8 cellular contexts compared by ENCODE assay signal in genomic region chr22:33853200-33854097, GRCh38.
DNase-seq lines count a peak whose midpoint lies in the region; ATAC-seq lines count a peak whose summit lies in the region.

No MANE protein-coding gene starts in this region.

- peaks cover 10% of the 10 kb centered on the region for H3K9me3 Mint-ChIP-seq in activated naive CD4-positive, alpha-beta T cell treated with anti-CD3 and anti-CD28 coated beads, Interleukin-2, amount 10 ng/mL, durations not matched to agents 7 days and 5 days
- H3K9me3 Mint-ChIP-seq in immature natural killer cell: peaks cover 0 to 2% (median 0%) of the 10 kb centered on the region in 6 donors

- peak overlapping the region in 14 of 21 experiments; percentile 34 to 77 (median 63) for H3K27ac ChIP-seq in skin epidermis

- ATAC-seq in HG02798 (IDR thresholded peaks at IDR 0.05; ENCODE audit: poor library complexity, unreplicated experiment): peak; percentile 88
- no peak for ATAC-seq in HG02970 (IDR thresholded peaks at IDR 0.05; ENCODE audit: low FRiP score, unreplicated experiment)

- no peaks in the 10 kb centered on the region for H3K27me3 Mint-ChIP-seq in activated naive CD4-positive, alpha-beta T cell treated with anti-CD3 and anti-CD28 coated beads, Interleukin-2, amount 10 ng/mL, durations not matched to agents 7 days and 5 days
- H3K27me3 Mint-ChIP-seq in immature natural killer cell (ENCODE audit: low read depth in 3 of 3): peaks cover 1 to 3% (median 2%) of the 10 kb centered on the region in 3 donors

- in situ Hi-C loops in T47D (cut with HindIII; ENCODE audit: low pct_unique_long_range_greater_than_20kb, low sequenced_read_pairs): no loop called here

- H3K36me3 Mint-ChIP-seq in activated naive CD4-positive, alpha-beta T cell treated with anti-CD3 and anti-CD28 coated beads, Interleukin-2, amount 10 ng/mL, durations not matched to agents 7 days and 5 days: no peaks in the 10 kb centered on the region
- no peaks in the 10 kb centered on the region for H3K36me3 Mint-ChIP-seq in immature natural killer cell

- H3K27ac Mint-ChIP-seq in activated naive CD4-positive, alpha-beta T cell treated with anti-CD3 and anti-CD28 coated beads, Interleukin-2, amount 10 ng/mL, durations not matched to agents 7 days and 5 days: peak overlapping the region; percentile 71
- H3K27ac Mint-ChIP-seq in immature natural killer cell: peak overlapping the region; percentile 72 to 92 (median 88)

- CTCF ChIA-PET in activated naive CD4-positive, alpha-beta T cell treated with anti-CD3 and anti-CD28 coated beads, Interleukin-2, amount 10 ng/mL, durations not matched to agents 7 days and 5 days (lab: Charles Lee): no interaction called here

- DNase-seq in activated naive CD4-positive, alpha-beta T cell treated with anti-CD3 and anti-CD28 coated beads, Interleukin-2, amount 10 ng/mL, durations not matched to agents 7 days and 5 days: no peak
- no peak for DNase-seq in activated naive CD4-positive, alpha-beta T cell (lab: John Stamatoyannopoulos, UW)
- DNase-seq in NCI-H226 (peak; percentile 42), T47D (ENCODE audit: low read depth in 1 of 2, low spot score in 1 of 2) (peak; percentile 43 to 80), immature natural killer cell (peak; percentile 13 to 40 (median 27))

- H3K4me3 Mint-ChIP-seq in activated naive CD4-positive, alpha-beta T cell treated with anti-CD3 and anti-CD28 coated beads, Interleukin-2, amount 10 ng/mL, durations not matched to agents 7 days and 5 days: peak overlapping the region; percentile 57
- H3K4me3 Mint-ChIP-seq in immature natural killer cell: peak overlapping the region; percentile 85 to 92 (median 88)

- peaks cover 9% of the 10 kb centered on the region for H3K4me1 Mint-ChIP-seq in activated naive CD4-positive, alpha-beta T cell treated with anti-CD3 and anti-CD28 coated beads, Interleukin-2, amount 10 ng/mL, durations not matched to agents 7 days and 5 days
- H3K4me1 Mint-ChIP-seq in immature natural killer cell: peaks cover 14 to 19% of the 10 kb centered on the region in 2 donors

- peak overlapping the region; percentile 18 to 43 (median 23) for H3K4me3 ChIP-seq in skin epidermis

Comparison
In these comparisons a context has a peak if more than half of its experiments do, and no peak if none do; other contexts are left out.
1. DNase-seq: peak in NCI-H226 (single experiment), T47D (2 of 2) and immature natural killer cell (3 of 3); none in activated naive CD4-positive, alpha-beta T cell treated with anti-CD3 and anti-CD28 coated beads, Interleukin-2, amount 10 ng/mL, durations not matched to agents 7 days and 5 days (single experiment) and activated naive CD4-positive, alpha-beta T cell (0 of 4).